In the genomic region with DNA sequence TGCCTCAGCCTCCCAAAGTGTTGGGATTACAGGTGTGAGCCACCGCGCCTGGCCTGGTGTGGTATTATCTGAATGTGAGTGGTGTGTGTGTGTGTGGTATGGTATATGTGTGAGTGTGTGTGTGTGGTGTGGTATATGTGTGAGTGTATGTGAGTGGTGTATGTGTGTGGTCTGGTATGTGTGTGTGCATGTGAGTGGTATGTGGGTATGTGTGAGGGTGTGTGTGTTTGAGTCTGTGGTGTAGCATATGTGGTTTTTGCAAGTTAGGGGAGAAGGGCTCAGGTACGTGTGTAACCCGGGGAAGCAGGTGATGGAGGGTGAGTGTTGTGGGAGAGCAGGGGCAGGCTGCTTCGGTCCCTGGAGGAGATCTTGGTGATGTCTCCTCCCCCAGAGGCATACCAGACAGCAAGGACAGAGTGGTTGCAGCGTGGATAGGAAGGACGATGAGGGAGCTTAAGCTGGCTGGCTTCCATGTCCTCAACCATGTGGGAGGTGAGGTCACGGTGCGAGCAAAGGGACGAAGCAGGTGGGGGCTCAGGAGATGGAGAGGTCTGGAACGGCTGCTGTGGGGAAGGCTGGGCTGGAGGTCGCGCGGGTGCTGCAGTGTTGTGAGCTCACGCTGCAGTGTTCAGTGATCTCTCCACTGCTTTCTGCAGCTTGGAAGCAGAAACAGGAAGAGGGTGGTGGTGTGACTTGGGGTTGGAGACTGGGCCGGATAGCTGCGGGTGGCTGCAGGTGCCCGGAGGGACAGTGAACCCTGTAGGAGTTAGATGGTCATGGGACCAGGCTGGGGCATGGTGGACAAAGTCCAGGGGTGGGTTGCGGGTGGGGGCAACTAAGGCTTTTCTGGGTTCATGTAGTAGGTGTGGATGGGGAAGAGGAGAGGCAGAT, we compare ENCODE assay signal across 9 cellular contexts. TPM values are rescaled to one million over a fixed set of nuclear protein-coding genes. Genes with fewer than 3 reads are reported as not detected.
DNase-seq lines count a peak whose midpoint lies in the region; ATAC-seq, FAIRE-seq and TF ChIP-seq lines count a peak whose summit lies in the region.
"Had no signal": no experiment of that assay in that cellular context is flagged by ENCODE, and none has a peak within 500 bp of the region (broad histone marks: within the 10 kb centered on the region; RNA-seq: fewer than 3 reads in every experiment).

No MANE protein-coding gene starts in this region.

- H3K36me3 Mint-ChIP-seq in endothelial cell (ENCODE audit: low read depth, unreplicated experiment) = peaks cover 19% of the 10 kb centered on the region

- no peaks in the 10 kb centered on the region for H3K36me3 ChIP-seq in smooth muscle cell (ENCODE audit: low read depth)

- H3K27ac Mint-ChIP-seq in endothelial cell (ENCODE audit: unreplicated experiment) = no peak overlapping the region

- TF ChIP-seq CTCF in fibroblast of villous mesenchyme (IDR thresholded peaks at IDR 0.05; ENCODE audit: insufficient read depth, low read depth, low read length) = no peak
- TF ChIP-seq CTCF in smooth muscle cell (IDR thresholded peaks at IDR 0.05; ENCODE audit: borderline replicate concordance, insufficient read depth, poor library complexity, severe bottlenecking) = no peak
- no peak for TF ChIP-seq CTCF in D721Med (IDR thresholded peaks at IDR 0.05; ENCODE audit: insufficient read depth, missing control alignments)
- TF ChIP-seq CTCF in endothelial cell (IDR thresholded peaks at IDR 0.05; ENCODE audit: unreplicated experiment) = no peak

- peaks cover 23% of the 10 kb centered on the region for H3K4me1 ChIP-seq in smooth muscle cell (ENCODE audit: low read depth)

- 82% methylated on average over 16 of the region's 19 CpGs for WGBS in smooth muscle cell (ENCODE audit: low lambda C conversion rate)

- no peaks in the 10 kb centered on the region for H3K27me3 ChIP-seq in smooth muscle cell (ENCODE audit: low read depth)

- no peak overlapping the region for H3K9ac ChIP-seq in smooth muscle cell (ENCODE audit: low read depth)

- H3K4me1 Mint-ChIP-seq in endothelial cell (ENCODE audit: unreplicated experiment) = peaks cover 23% of the 10 kb centered on the region

- H3K27ac ChIP-seq in smooth muscle cell (ENCODE audit: low read depth) = no peak overlapping the region

- peak overlapping the region; percentile 5 for H3K4me3 ChIP-seq in fibroblast of villous mesenchyme (ENCODE audit: low read depth, low read length)
- H3K4me3 ChIP-seq in smooth muscle cell = no peak overlapping the region

- no peak overlapping the region for H2AFZ ChIP-seq in smooth muscle cell (ENCODE audit: low read depth)

- no peak overlapping the region for H3K4me3 Mint-ChIP-seq in endothelial cell (ENCODE audit: unreplicated experiment)

- DNase-seq in RPMI8226 (peak; percentile 45), fibroblast of villous mesenchyme (ENCODE audit: low read depth) (no peak), smooth muscle cell (lab: John Stamatoyannopoulos, UW; ENCODE audit: unreplicated experiment) (no peak), NCI-H1092 treated with DMSO at 0.1 percent for 48 hours (lab: John Stamatoyannopoulos, UW) (no peak), foreskin melanocyte (no peak), D721Med (ENCODE audit: insufficient read length, low spot score) (no peak), endothelial cell (ENCODE audit: low spot score) (no peak)

- no peaks in the 10 kb centered on the region for H3K9me3 ChIP-seq in smooth muscle cell (replicated peaks; ENCODE audit: low read depth)

- peaks cover 64% of the 10 kb centered on the region for H3K79me2 ChIP-seq in smooth muscle cell (ENCODE audit: low read depth)

- peaks cover 98% of the 10 kb centered on the region for H4K20me1 ChIP-seq in smooth muscle cell (ENCODE audit: low read depth)

- ATAC-seq in GM21423 (IDR thresholded peaks at IDR 0.05; ENCODE audit: unreplicated experiment) = peak; percentile 59

- peak overlapping the region; percentile 63 for H3K4me2 ChIP-seq in smooth muscle cell

- FAIRE-seq in D721Med (lab: Jason Lieb, UNC) = no peak
- FAIRE-seq: bronchial epithelial cell had no signal

- H3K27me3 Mint-ChIP-seq in endothelial cell (ENCODE audit: unreplicated experiment) = peaks cover 13% of the 10 kb centered on the region

- H3F3A ChIP-seq in smooth muscle cell (ENCODE audit: low read depth) = peaks cover 58% of the 10 kb centered on the region

- no peaks in the 10 kb centered on the region for H3K9me3 Mint-ChIP-seq in endothelial cell (ENCODE audit: unreplicated experiment)

RNA-seq across cellular contexts. Expression of gene ZYX, which starts 5.0 kb away (rescaled TPM):
- total RNA-seq in fibroblast of villous mesenchyme (71.7 and 96.3 TPM in 2 replicates), smooth muscle cell (52.2 and 71.1 TPM in 2 replicates), endothelial cell (ENCODE audit: unreplicated experiment) (237 TPM)
- polyA plus RNA-seq in smooth muscle cell = 322 and 354 TPM in 2 replicates

RNA-seq across cellular contexts. Expression of gene EPHA1, which starts 22.5 kb away (rescaled TPM):
- 0.32 TPM in 1 of 2 replicates, not detected in the other for total RNA-seq in fibroblast of villous mesenchyme
- 4.3 and 19.1 TPM in 2 replicates for total RNA-seq in smooth muscle cell
- polyA plus RNA-seq in smooth muscle cell = 8.7 and 23.6 TPM in 2 replicates
- total RNA-seq in endothelial cell (ENCODE audit: unreplicated experiment) = 7.1 TPM

RNA-seq across cellular contexts. Expression of gene FAM131B, which starts 23.6 kb away (rescaled TPM):
- total RNA-seq in fibroblast of villous mesenchyme (1.3 and 2.2 TPM in 2 replicates), smooth muscle cell (0.09 and 0.31 TPM in 2 replicates), endothelial cell (ENCODE audit: unreplicated experiment) (1.0 TPM)
- polyA plus RNA-seq in smooth muscle cell = 0.03 TPM in 1 of 2 replicates, not detected in the other

RNA-seq across cellular contexts. Expression of gene TAS2R60, which starts 57.1 kb away (rescaled TPM):
- not detected in 2 replicates for total RNA-seq in fibroblast of villous mesenchyme
- not detected in 2 replicates for total RNA-seq in smooth muscle cell
- not detected in 2 replicates for polyA plus RNA-seq in smooth muscle cell
- total RNA-seq in endothelial cell (ENCODE audit: unreplicated experiment) = not detected
- total RNA-seq: bronchial epithelial cell had no signal
